In the genomic region with DNA sequence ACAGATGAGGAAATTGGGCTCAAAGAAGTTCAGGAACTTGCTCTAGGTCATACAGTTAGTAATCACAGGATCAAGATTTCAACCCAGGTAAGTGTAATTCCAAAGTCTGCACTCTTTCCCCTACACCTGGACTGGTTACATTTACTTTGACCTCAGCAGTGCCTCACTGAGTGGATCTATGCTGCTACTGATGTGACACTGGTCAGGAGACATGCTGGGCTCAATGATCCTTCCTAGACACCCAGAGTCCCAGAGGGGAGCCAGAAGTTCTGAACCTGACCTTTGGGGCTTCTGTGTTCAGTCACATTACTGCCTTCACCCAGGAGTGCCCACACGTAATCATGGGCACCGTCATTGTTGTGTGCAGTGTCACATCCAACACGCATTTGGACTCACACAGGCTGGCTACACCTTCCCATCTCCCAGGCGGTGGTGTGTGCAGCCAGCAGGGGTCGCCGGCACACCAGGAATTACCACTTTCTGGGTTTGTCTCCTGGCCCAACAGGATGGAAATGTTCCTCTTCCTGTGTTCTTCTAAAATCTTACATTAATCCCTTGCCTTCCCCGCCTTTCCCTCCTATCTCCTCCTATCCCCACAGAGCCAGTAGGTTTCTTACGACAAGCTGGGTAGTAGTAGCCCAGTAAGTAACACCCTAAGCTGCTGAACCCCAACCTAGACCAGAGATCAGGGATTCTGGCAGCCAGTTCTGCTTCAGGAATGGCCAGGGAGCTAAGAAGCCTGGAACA, we compare ENCODE assay signal across 8 cellular contexts. TPM values are rescaled to one million over a fixed set of nuclear protein-coding genes. Genes with fewer than 3 reads are reported as not detected.
A peak's percentile ranks its signal among the peaks of the same experiment; 100 is the strongest.
DNase-seq lines count a peak whose midpoint lies in the region; ATAC-seq lines count a peak whose summit lies in the region.

No MANE protein-coding gene starts in this region.

- DNase-seq in COR-L47 (lab: John Stamatoyannopoulos, UW) (peak; percentile 41), HCEC 1CT (peak; percentile 59), NCI-H345 (lab: John Stamatoyannopoulos, UW) (peak; percentile 46), cerebellar cortex (ENCODE audit: low spot score) (peak; percentile 87), left lobe of liver (ENCODE audit: low spot score) (peak; percentile 81)
- DNase-seq in activated CD4-positive, alpha-beta T cell treated with anti-CD3 and anti-CD28 coated beads for 4 hours, result peak; percentile 71 to 76
- peak; percentile 68 to 73 for DNase-seq in stimulated activated CD4-positive, alpha-beta T cell treated with anti-CD3 and anti-CD28 coated beads, Interleukin-4, amount 100 ng/mL, for 48 hours (ENCODE audit: low read depth in 2 of 2)

- ATAC-seq in left lobe of liver (peak; percentile 99), GM19035 (IDR thresholded peaks at IDR 0.05; ENCODE audit: unreplicated experiment) (no peak)

RNA-seq across cellular contexts. Expression of gene CALCOCO1, which starts 25.6 kb away (rescaled TPM):
- 43.8 TPM for total RNA-seq in left lobe of liver

RNA-seq across cellular contexts. Expression of gene ATP5MC2, which starts 25.8 kb away (rescaled TPM):
- 118 TPM for total RNA-seq in left lobe of liver

RNA-seq across cellular contexts. Expression of gene CISTR, which starts 50.1 kb away (rescaled TPM):
- total RNA-seq in left lobe of liver, result not detected
